In genomic region chr22:35552186-35552842, GRCh38 we compare ENCODE assay signal across 1 cellular context.
TF ChIP-seq lines count a peak whose summit lies in the region.

No MANE protein-coding gene starts in this region.

TF ChIP-seq in HCT116, 20 proteins besides CTCF, POLR2A, EP300 and RAD21 (continued from another document):
- TF ChIP-seq MAX (IDR thresholded peaks at IDR 0.05), result no peak
- no peak for TF ChIP-seq ZNF274 (IDR thresholded peaks at IDR 0.05; ENCODE audit: low read depth, low read length)
- no peak for TF ChIP-seq EGR1 (IDR thresholded peaks at IDR 0.05; ENCODE audit: low read depth)
- no peak for TF ChIP-seq ELF1 (IDR thresholded peaks at IDR 0.05; ENCODE audit: borderline replicate concordance, low read depth)
- TF ChIP-seq, protein P1, sequence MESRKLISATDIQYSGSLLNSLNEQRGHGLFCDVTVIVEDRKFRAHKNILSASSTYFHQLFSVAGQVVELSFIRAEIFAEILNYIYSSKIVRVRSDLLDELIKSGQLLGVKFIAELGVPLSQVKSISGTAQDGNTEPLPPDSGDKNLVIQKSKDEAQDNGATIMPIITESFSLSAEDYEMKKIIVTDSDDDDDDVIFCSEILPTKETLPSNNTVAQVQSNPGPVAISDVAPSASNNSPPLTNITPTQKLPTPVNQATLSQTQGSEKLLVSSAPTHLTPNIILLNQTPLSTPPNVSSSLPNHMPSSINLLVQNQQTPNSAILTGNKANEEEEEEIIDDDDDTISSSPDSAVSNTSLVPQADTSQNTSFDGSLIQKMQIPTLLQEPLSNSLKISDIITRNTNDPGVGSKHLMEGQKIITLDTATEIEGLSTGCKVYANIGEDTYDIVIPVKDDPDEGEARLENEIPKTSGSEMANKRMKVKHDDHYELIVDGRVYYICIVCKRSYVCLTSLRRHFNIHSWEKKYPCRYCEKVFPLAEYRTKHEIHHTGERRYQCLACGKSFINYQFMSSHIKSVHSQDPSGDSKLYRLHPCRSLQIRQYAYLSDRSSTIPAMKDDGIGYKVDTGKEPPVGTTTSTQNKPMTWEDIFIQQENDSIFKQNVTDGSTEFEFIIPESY (IDR thresholded peaks at IDR 0.05; ENCODE audit: extremely low read depth, insufficient replicate concordance, low read length), result no peak
